11 cellular contexts compared by ENCODE assay signal in the genomic region with DNA sequence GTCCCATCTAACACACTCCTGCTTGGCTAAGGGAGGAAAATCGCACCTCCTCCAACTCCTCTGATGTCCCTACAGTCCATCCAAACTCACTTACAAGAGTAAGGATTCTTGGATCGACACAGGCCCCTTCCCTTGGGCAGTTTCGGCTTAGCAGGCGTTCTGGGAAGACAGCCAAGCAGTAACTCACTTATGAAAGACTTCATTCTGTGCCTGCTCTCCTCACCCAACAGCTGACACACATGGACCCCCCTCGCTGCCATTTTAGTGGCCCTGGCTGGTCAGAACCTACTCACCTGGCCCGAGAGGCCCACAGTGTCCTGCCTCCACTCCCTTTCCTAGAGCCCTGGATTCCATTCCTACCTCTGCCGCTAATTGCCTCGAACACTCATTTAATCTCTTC. TPM values are rescaled to one million over a fixed set of nuclear protein-coding genes. Genes with fewer than 3 reads are reported as not detected.
A peak's percentile ranks its signal among the peaks of the same experiment; 100 is the strongest.
DNase-seq lines count a peak whose midpoint lies in the region; ATAC-seq lines count a peak whose summit lies in the region.
"Had no signal": no experiment of that assay in that cellular context is flagged by ENCODE, and none has a peak within 500 bp of the region (broad histone marks: within the 10 kb centered on the region; RNA-seq: fewer than 3 reads in every experiment).

No MANE protein-coding gene starts in this region.

- DNase-seq in activated CD8-positive, alpha-beta memory T cell treated with anti-CD3 and anti-CD28 coated beads, Interleukin-2, amount 50 U/mL, for 48 hours = peak; percentile 51
- DNase-seq in activated CD8-positive, alpha-beta memory T cell treated with anti-CD3 and anti-CD28 coated beads, Interleukin-2, amount 10 ng/mL, durations not matched to agents 7 days and 5 days = no peak
- no peak for DNase-seq in activated naive CD8-positive, alpha-beta T cell treated with anti-CD3 and anti-CD28 coated beads for 36 hours
- peak; percentile 72 for DNase-seq in globus pallidus (ENCODE audit: low spot score)
- no peak for DNase-seq in stimulated activated CD8-positive, alpha-beta memory T cell treated with anti-CD3 and anti-CD28 coated beads, Interleukin-4, amount 100 ng/mL, for 48 hours
- DNase-seq in GM19240 (ENCODE audit: insufficient read length, low spot score) = no peak
- DNase-seq: NCI-H345 had no signal

- peaks cover 26% of the 10 kb centered on the region for H3K4me1 Mint-ChIP-seq in activated CD8-positive, alpha-beta memory T cell treated with anti-CD3 and anti-CD28 coated beads, Interleukin-2, amount 10 ng/mL, durations not matched to agents 7 days and 5 days
- H3K4me1 Mint-ChIP-seq in activated naive CD8-positive, alpha-beta T cell treated with anti-CD3 and anti-CD28 coated beads for 36 hours = peaks cover 48% of the 10 kb centered on the region
- peaks cover 32% of the 10 kb centered on the region for H3K4me1 Mint-ChIP-seq in stimulated activated memory B cell treated with anti-CD40 and anti-IgM and Interleukin-4, amounts not matched to agents 10 μg/mL and 1 μg/mL and 100 μg/mL, for 72 hours

- CTCF ChIA-PET in activated CD8-positive, alpha-beta memory T cell treated with anti-CD3 and anti-CD28 coated beads, Interleukin-2, amount 10 ng/mL, durations not matched to agents 7 days and 5 days (lab: Charles Lee) = no interaction called here

- H3K27me3 Mint-ChIP-seq in activated CD8-positive, alpha-beta memory T cell treated with anti-CD3 and anti-CD28 coated beads, Interleukin-2, amount 10 ng/mL, durations not matched to agents 7 days and 5 days = peaks cover 6% of the 10 kb centered on the region
- peaks cover 2% of the 10 kb centered on the region for H3K27me3 Mint-ChIP-seq in activated naive CD8-positive, alpha-beta T cell treated with anti-CD3 and anti-CD28 coated beads for 36 hours
- no peaks in the 10 kb centered on the region for H3K27me3 Mint-ChIP-seq in stimulated activated memory B cell treated with anti-CD40 and anti-IgM and Interleukin-4, amounts not matched to agents 10 μg/mL and 1 μg/mL and 100 μg/mL, for 72 hours

- H3K36me3 Mint-ChIP-seq in activated CD8-positive, alpha-beta memory T cell treated with anti-CD3 and anti-CD28 coated beads, Interleukin-2, amount 10 ng/mL, durations not matched to agents 7 days and 5 days = peaks cover 3% of the 10 kb centered on the region
- peaks cover 3% of the 10 kb centered on the region for H3K36me3 Mint-ChIP-seq in activated naive CD8-positive, alpha-beta T cell treated with anti-CD3 and anti-CD28 coated beads for 36 hours
- no peaks in the 10 kb centered on the region for H3K36me3 Mint-ChIP-seq in stimulated activated memory B cell treated with anti-CD40 and anti-IgM and Interleukin-4, amounts not matched to agents 10 μg/mL and 1 μg/mL and 100 μg/mL, for 72 hours
- H3K36me3 Mint-ChIP-seq: natural killer cell treated with Interleukin-12 subunit alpha and Interleukin-12 subunit beta and Interleukin-15 and Interleukin-18, amount 100 ng/mL, for 72 hours had no signal

- no peak overlapping the region for H3K4me3 Mint-ChIP-seq in activated CD8-positive, alpha-beta memory T cell treated with anti-CD3 and anti-CD28 coated beads, Interleukin-2, amount 10 ng/mL, durations not matched to agents 7 days and 5 days
- no peak overlapping the region for H3K4me3 Mint-ChIP-seq in activated naive CD8-positive, alpha-beta T cell treated with anti-CD3 and anti-CD28 coated beads for 36 hours
- no peak overlapping the region for H3K4me3 Mint-ChIP-seq in stimulated activated memory B cell treated with anti-CD40 and anti-IgM and Interleukin-4, amounts not matched to agents 10 μg/mL and 1 μg/mL and 100 μg/mL, for 72 hours
- H3K4me3 Mint-ChIP-seq: natural killer cell treated with Interleukin-12 subunit alpha and Interleukin-12 subunit beta and Interleukin-15 and Interleukin-18, amount 100 ng/mL, for 72 hours had no signal

- H3K9me3 Mint-ChIP-seq in activated CD8-positive, alpha-beta memory T cell treated with anti-CD3 and anti-CD28 coated beads, Interleukin-2, amount 10 ng/mL, durations not matched to agents 7 days and 5 days (ENCODE audit: low read depth) = no peaks in the 10 kb centered on the region
- H3K9me3 Mint-ChIP-seq in activated naive CD8-positive, alpha-beta T cell treated with anti-CD3 and anti-CD28 coated beads for 36 hours = peaks cover 2% of the 10 kb centered on the region
- no peaks in the 10 kb centered on the region for H3K9me3 Mint-ChIP-seq in stimulated activated memory B cell treated with anti-CD40 and anti-IgM and Interleukin-4, amounts not matched to agents 10 μg/mL and 1 μg/mL and 100 μg/mL, for 72 hours
- H3K9me3 Mint-ChIP-seq: natural killer cell treated with Interleukin-12 subunit alpha and Interleukin-12 subunit beta and Interleukin-15 and Interleukin-18, amount 100 ng/mL, for 72 hours had no signal

- H3K27ac Mint-ChIP-seq in activated CD8-positive, alpha-beta memory T cell treated with anti-CD3 and anti-CD28 coated beads, Interleukin-2, amount 10 ng/mL, durations not matched to agents 7 days and 5 days = no peak overlapping the region
- H3K27ac Mint-ChIP-seq in activated naive CD8-positive, alpha-beta T cell treated with anti-CD3 and anti-CD28 coated beads for 36 hours = peak overlapping the region; percentile 55
- peak overlapping the region; percentile 36 for H3K27ac Mint-ChIP-seq in stimulated activated memory B cell treated with anti-CD40 and anti-IgM and Interleukin-4, amounts not matched to agents 10 μg/mL and 1 μg/mL and 100 μg/mL, for 72 hours

- no peak for ATAC-seq in activated CD8-positive, alpha-beta memory T cell treated with anti-CD3 and anti-CD28 coated beads, Interleukin-2, amount 10 ng/mL, durations not matched to agents 7 days and 5 days
- no peak for ATAC-seq in stimulated activated memory B cell treated with anti-CD40 and anti-IgM and Interleukin-4, amounts not matched to agents 10 μg/mL and 1 μg/mL and 100 μg/mL, for 72 hours
- ATAC-seq in HG03442 (IDR thresholded peaks at IDR 0.05; ENCODE audit: unreplicated experiment) = no peak
- ATAC-seq: natural killer cell treated with Interleukin-12 subunit alpha and Interleukin-12 subunit beta and Interleukin-15 and Interleukin-18, amount 100 ng/mL, for 72 hours had no signal

RNA-seq across cellular contexts. Expression of a gene that starts 52.3 kb away (rescaled TPM):
- total RNA-seq in activated CD8-positive, alpha-beta memory T cell treated with anti-CD3 and anti-CD28 coated beads, Interleukin-2, amount 10 ng/mL, durations not matched to agents 7 days and 5 days = 10 to 100 TPM in 1 of 2 experiments, 1 to 10 TPM in 1; 3.3 to 12.2 TPM
- total RNA-seq in activated naive CD8-positive, alpha-beta T cell treated with anti-CD3 and anti-CD28 coated beads for 36 hours = 1 to 10 TPM; 3.1 to 3.8 TPM
- total RNA-seq: vagina had no signal

Comparison
In these comparisons a context has a peak if more than half of its experiments do, and no peak if none do; other contexts are left out.
1. DNase-seq: peak in activated CD8-positive, alpha-beta memory T cell treated with anti-CD3 and anti-CD28 coated beads, Interleukin-2, amount 50 U/mL, for 48 hours (single experiment) and globus pallidus (single experiment); none in activated CD8-positive, alpha-beta memory T cell treated with anti-CD3 and anti-CD28 coated beads, Interleukin-2, amount 10 ng/mL, durations not matched to agents 7 days and 5 days (single experiment), activated naive CD8-positive, alpha-beta T cell treated with anti-CD3 and anti-CD28 coated beads for 36 hours (single experiment), stimulated activated CD8-positive, alpha-beta memory T cell treated with anti-CD3 and anti-CD28 coated beads, Interleukin-4, amount 100 ng/mL, for 48 hours (single experiment) and GM19240 (single experiment).